In genomic region chr20:25493748-25494505, GRCh38 we compare ENCODE assay signal across 21 cellular contexts.
DNase-seq lines count a peak whose midpoint lies in the region; ATAC-seq and TF ChIP-seq lines count a peak whose summit lies in the region.
"Had no signal": no experiment of that assay in that cellular context is flagged by ENCODE, and none has a peak within 500 bp of the region (broad histone marks: within the 10 kb centered on the region; RNA-seq: fewer than 3 reads in every experiment).

No MANE protein-coding gene starts in this region.

- H3K4me2 ChIP-seq in mesenchymal stem cell (ENCODE audit: low read length, poor library complexity, severe bottlenecking) = no peak overlapping the region
- H3K4me2 ChIP-seq: KMS-11 had no signal

- peak overlapping the region in 1 of 2 experiments; percentile 31 for H3K14ac ChIP-seq in mesenchymal stem cell (ENCODE audit: low read length in 2 of 2)

- H3K4ac ChIP-seq in mesenchymal stem cell (ENCODE audit: low read depth in 1 of 2, low read length in 2 of 2) = no peak overlapping the region

- no peak for TF ChIP-seq CTCF in WTC11 (IDR thresholded peaks at IDR 0.05)
- no peak for TF ChIP-seq CTCF in transverse colon (IDR thresholded peaks at IDR 0.05)
- no peak for TF ChIP-seq CTCF in Calu3 (IDR thresholded peaks at IDR 0.05; ENCODE audit: unreplicated experiment)

- no peak for TF ChIP-seq POLR2A in transverse colon (IDR thresholded peaks at IDR 0.05)

- peak overlapping the region in 1 of 2 donors; percentile 31 for H3K27ac Mint-ChIP-seq in stimulated activated naive CD8-positive, alpha-beta T cell treated with anti-CD3 and anti-CD28 coated beads, Interleukin-15, amount 100 ng/mL, for 72 hours
- H3K27ac Mint-ChIP-seq in WTC11 (peak overlapping the region; percentile 15), Calu3 (ENCODE audit: unreplicated experiment) (no peak overlapping the region)
- H3K27ac Mint-ChIP-seq in activated CD4-positive, alpha-beta T cell treated with anti-CD3 and anti-CD28 coated beads, Interleukin-2, amount 10 ng/mL, durations not matched to agents 7 days and 5 days = no peak overlapping the region
- H3K27ac Mint-ChIP-seq: CD8-positive, alpha-beta memory T cell had no signal

- CTCF ChIA-PET in WTC11 (lab: Charles Lee) (interaction anchor here (0.9 kb wide), 1 partner anchor 24 kb away, joined by 3 read pairs; no protein-coding TSS in a partner anchor), Calu3 (lab: Charles Lee) (no interaction called here)
- CTCF ChIA-PET in activated CD4-positive, alpha-beta T cell treated with anti-CD3 and anti-CD28 coated beads, Interleukin-2, amount 10 ng/mL, durations not matched to agents 7 days and 5 days (lab: Charles Lee) = interaction anchor here (0.5 kb wide), 1 partner anchor 566 kb away, joined by 3 read pairs; no protein-coding TSS in a partner anchor

- no peak overlapping the region for H4K91ac ChIP-seq in mesenchymal stem cell (ENCODE audit: low read length)

- peak; percentile 29 for ATAC-seq in stimulated activated naive CD8-positive, alpha-beta T cell treated with anti-CD3 and anti-CD28 coated beads, Interleukin-15, amount 100 ng/mL, for 72 hours
- no peak for ATAC-seq in stimulated activated naive CD8-positive, alpha-beta T cell treated with anti-CD3 and anti-CD28 coated beads, Interleukin-15, Interleukin-2, amounts not matched to agents 100 U/mL and 50 U/mL, for 24 hours
- no peak for ATAC-seq in WTC11
- ATAC-seq: HCT116, SK-N-SH treated with all-trans-retinoic acid at 6 μM for 48 hours had no signal

- H3K79me1 ChIP-seq in mesenchymal stem cell (replicated peaks; ENCODE audit: low read length, poor library complexity, severe bottlenecking) = peaks cover 2% of the 10 kb centered on the region

- no peak overlapping the region for H3K9ac ChIP-seq in mesenchymal stem cell (ENCODE audit: low read length)
- H3K9ac ChIP-seq: KMS-11 had no signal

- H3K36me3 ChIP-seq in mesenchymal stem cell (ENCODE audit: control insufficient read depth in 1 of 2, insufficient read depth in 2 of 2, low read depth in 1 of 2, low read length in 2 of 2) = peaks cover 1 to 69% of the 10 kb centered on the region in 2 experiments
- no peaks in the 10 kb centered on the region for H3K36me3 ChIP-seq in transverse colon

- H3K27me3 Mint-ChIP-seq in stimulated activated naive CD8-positive, alpha-beta T cell treated with anti-CD3 and anti-CD28 coated beads, Interleukin-15, amount 100 ng/mL, for 72 hours = no peaks in the 10 kb centered on the region
- H3K27me3 Mint-ChIP-seq in WTC11 (ENCODE audit: low read depth) (no peaks in the 10 kb centered on the region), Calu3 (ENCODE audit: unreplicated experiment) (no peaks in the 10 kb centered on the region)
- no peaks in the 10 kb centered on the region for H3K27me3 Mint-ChIP-seq in activated CD4-positive, alpha-beta T cell treated with anti-CD3 and anti-CD28 coated beads, Interleukin-2, amount 10 ng/mL, durations not matched to agents 7 days and 5 days
- H3K27me3 Mint-ChIP-seq: CD8-positive, alpha-beta memory T cell had no signal

- peak overlapping the region in 1 of 2 experiments; percentile 8 for H3K4me3 ChIP-seq in mesenchymal stem cell (ENCODE audit: insufficient read depth in 1 of 2, low read depth in 1 of 2, low read length in 2 of 2)
- H3K4me3 ChIP-seq in transverse colon = no peak overlapping the region

- no peak for TF ChIP-seq EP300 in transverse colon (IDR thresholded peaks at IDR 0.05; ENCODE audit: low read depth)

- H3K9me3 Mint-ChIP-seq in stimulated activated naive CD8-positive, alpha-beta T cell treated with anti-CD3 and anti-CD28 coated beads, Interleukin-15, amount 100 ng/mL, for 72 hours = no peaks in the 10 kb centered on the region
- H3K9me3 Mint-ChIP-seq in WTC11 (no peaks in the 10 kb centered on the region), Calu3 (ENCODE audit: low read depth, unreplicated experiment) (no peaks in the 10 kb centered on the region)
- H3K9me3 Mint-ChIP-seq in activated CD4-positive, alpha-beta T cell treated with anti-CD3 and anti-CD28 coated beads, Interleukin-2, amount 10 ng/mL, durations not matched to agents 7 days and 5 days = no peaks in the 10 kb centered on the region
- H3K9me3 Mint-ChIP-seq: CD8-positive, alpha-beta memory T cell had no signal

- H3K23ac ChIP-seq in mesenchymal stem cell (ENCODE audit: low read length in 2 of 2) = no peak overlapping the region

- WGBS in mesenchymal stem cell = 97% methylated on average over 10 of the region's 10 CpGs
- 98 to 100% methylated on average over 1 to 9 of the region's 10 CpGs for WGBS in transverse colon (ENCODE audit: low coverage in 1 of 2), 2 donors

- no peak overlapping the region for H2BK5ac ChIP-seq in mesenchymal stem cell (ENCODE audit: low read depth, low read length, poor library complexity, severe bottlenecking)

- peaks cover 22% of the 10 kb centered on the region for H3K36me3 Mint-ChIP-seq in WTC11
- no peaks in the 10 kb centered on the region for H3K36me3 Mint-ChIP-seq in activated CD4-positive, alpha-beta T cell treated with anti-CD3 and anti-CD28 coated beads, Interleukin-2, amount 10 ng/mL, durations not matched to agents 7 days and 5 days (ENCODE audit: low read depth)
- H3K36me3 Mint-ChIP-seq in Calu3 (ENCODE audit: insufficient read depth, unreplicated experiment) = peaks cover 4% of the 10 kb centered on the region
- H3K36me3 Mint-ChIP-seq: CD8-positive, alpha-beta memory T cell had no signal

- H3K27me3 ChIP-seq in mesenchymal stem cell (ENCODE audit: control insufficient read depth in 1 of 2, insufficient read depth in 1 of 2, low read length in 2 of 2) (no peaks in the 10 kb centered on the region), transverse colon (no peaks in the 10 kb centered on the region)

- H3K18ac ChIP-seq in mesenchymal stem cell (ENCODE audit: low read depth in 1 of 2, low read length in 2 of 2) = no peak overlapping the region

- peak overlapping the region; percentile 3 for H4K8ac ChIP-seq in mesenchymal stem cell (ENCODE audit: low read length)

- H3K9me3 ChIP-seq in mesenchymal stem cell (ENCODE audit: control insufficient read depth, low read length) = no peaks in the 10 kb centered on the region
- H3K9me3 ChIP-seq in transverse colon = no peaks in the 10 kb centered on the region

- no peaks in the 10 kb centered on the region for H3K4me1 Mint-ChIP-seq in stimulated activated naive CD8-positive, alpha-beta T cell treated with anti-CD3 and anti-CD28 coated beads, Interleukin-15, amount 100 ng/mL, for 72 hours
- H3K4me1 Mint-ChIP-seq in WTC11 = peaks cover 17% of the 10 kb centered on the region
- no peaks in the 10 kb centered on the region for H3K4me1 Mint-ChIP-seq in activated CD4-positive, alpha-beta T cell treated with anti-CD3 and anti-CD28 coated beads, Interleukin-2, amount 10 ng/mL, durations not matched to agents 7 days and 5 days
- no peaks in the 10 kb centered on the region for H3K4me1 Mint-ChIP-seq in Calu3 (ENCODE audit: low read depth, unreplicated experiment)
- H3K4me1 Mint-ChIP-seq: CD8-positive, alpha-beta memory T cell had no signal

- in situ Hi-C loops in transverse colon (cut with MboI; ENCODE audit: low pct_ligation_motif_present in 1 of 4, low pct_unique_long_range_greater_than_20kb in 1 of 4, low sequenced_read_pairs in 3 of 4) = no loop called here

- no peak for DNase-seq in stimulated activated naive CD8-positive, alpha-beta T cell treated with anti-CD3 and anti-CD28 coated beads, Interleukin-15, amount 100 ng/mL, for 72 hours
- DNase-seq in stimulated activated naive CD8-positive, alpha-beta T cell treated with anti-CD3 and anti-CD28 coated beads, Interleukin-15, Interleukin-2, amounts not matched to agents 100 U/mL and 50 U/mL, for 24 hours = no peak
- DNase-seq in WTC11 (ENCODE audit: low spot score) = no peak
- no peak for DNase-seq in mesenchymal stem cell
- no peak for DNase-seq in transverse colon
- DNase-seq in D341Med (ENCODE audit: low spot score) = no peak
- DNase-seq in activated CD4-positive, alpha-beta T cell treated with anti-CD3 and anti-CD28 coated beads, Interleukin-2, amount 10 ng/mL, durations not matched to agents 7 days and 5 days = no peak
- no peak for DNase-seq in Calu3
- DNase-seq: C1 segment of cervical spinal cord; CD8-positive, alpha-beta memory T cell; DMS79; MV-4-11; NCI-H187; NCI-H2227 treated with DMSO at 0.1 percent for 48 hours; NCI-H510A treated with DMSO at 0.1 percent for 48 hours; NCI-H774; OCI-M1; SIG-M5 had no signal

- H3K4me3 Mint-ChIP-seq in stimulated activated naive CD8-positive, alpha-beta T cell treated with anti-CD3 and anti-CD28 coated beads, Interleukin-15, amount 100 ng/mL, for 72 hours = no peak overlapping the region
- H3K4me3 Mint-ChIP-seq in WTC11 (no peak overlapping the region), Calu3 (ENCODE audit: low read depth, unreplicated experiment) (no peak overlapping the region)
- no peak overlapping the region for H3K4me3 Mint-ChIP-seq in activated CD4-positive, alpha-beta T cell treated with anti-CD3 and anti-CD28 coated beads, Interleukin-2, amount 10 ng/mL, durations not matched to agents 7 days and 5 days
- H3K4me3 Mint-ChIP-seq: CD8-positive, alpha-beta memory T cell had no signal

- no peak overlapping the region for H2BK12ac ChIP-seq in mesenchymal stem cell (ENCODE audit: low read length in 2 of 2)

- intact Hi-C loops in transverse colon (cut with DNase I; ENCODE audit: low total_unique reads) (no loop called here), Calu3 (cut with micrococcal nuclease; ENCODE audit: unreplicated experiment) (no loop called here)

- H3K4me1 ChIP-seq in mesenchymal stem cell (ENCODE audit: control insufficient read depth, insufficient read depth, low read depth, low read length) (peaks cover 20% of the 10 kb centered on the region), transverse colon (no peaks in the 10 kb centered on the region)

- H3K27ac ChIP-seq in mesenchymal stem cell (ENCODE audit: low read length, poor library complexity, severe bottlenecking) (no peak overlapping the region), transverse colon (no peak overlapping the region)
- H3K27ac ChIP-seq: KMS-11 had no signal

- no peak overlapping the region for H2BK120ac ChIP-seq in mesenchymal stem cell (ENCODE audit: low read depth, low read length)

- POLR2A ChIA-PET in WTC11 (lab: Charles Lee) = no interaction called here
- POLR2A ChIA-PET in activated CD4-positive, alpha-beta T cell treated with anti-CD3 and anti-CD28 coated beads, Interleukin-2, amount 10 ng/mL, durations not matched to agents 7 days and 5 days (lab: Charles Lee) = no interaction called here

- H2AK5ac ChIP-seq in mesenchymal stem cell (ENCODE audit: low read length, severe bottlenecking) = no peak overlapping the region

- BruUV-seq in Calu3 (replicated peaks; lab: Mats Ljungman, UMichigan) = no TSS peak

- H2AFZ ChIP-seq in mesenchymal stem cell (ENCODE audit: low read depth, low read length) = no peak overlapping the region

- no peak overlapping the region for H2BK15ac ChIP-seq in mesenchymal stem cell (ENCODE audit: low read depth, poor library complexity, severe bottlenecking)

TF ChIP-seq in WTC11, 78 proteins besides CTCF, POLR2A, EP300 and RAD21 (continues in another document):
- TF ChIP-seq NFYB (CRISPR knock-in tag; conservative IDR thresholded peaks at IDR 0.05; ENCODE audit: low read depth) (0 out of 2 replicates have a peak, but pooled peaks have one; percentile 7), KAT7 (CRISPR knock-in tag; IDR thresholded peaks at IDR 0.05; ENCODE audit: borderline replicate concordance) (no peak)
